Comparison of ENCODE assay signal across 15 cellular contexts in the genomic region with DNA sequence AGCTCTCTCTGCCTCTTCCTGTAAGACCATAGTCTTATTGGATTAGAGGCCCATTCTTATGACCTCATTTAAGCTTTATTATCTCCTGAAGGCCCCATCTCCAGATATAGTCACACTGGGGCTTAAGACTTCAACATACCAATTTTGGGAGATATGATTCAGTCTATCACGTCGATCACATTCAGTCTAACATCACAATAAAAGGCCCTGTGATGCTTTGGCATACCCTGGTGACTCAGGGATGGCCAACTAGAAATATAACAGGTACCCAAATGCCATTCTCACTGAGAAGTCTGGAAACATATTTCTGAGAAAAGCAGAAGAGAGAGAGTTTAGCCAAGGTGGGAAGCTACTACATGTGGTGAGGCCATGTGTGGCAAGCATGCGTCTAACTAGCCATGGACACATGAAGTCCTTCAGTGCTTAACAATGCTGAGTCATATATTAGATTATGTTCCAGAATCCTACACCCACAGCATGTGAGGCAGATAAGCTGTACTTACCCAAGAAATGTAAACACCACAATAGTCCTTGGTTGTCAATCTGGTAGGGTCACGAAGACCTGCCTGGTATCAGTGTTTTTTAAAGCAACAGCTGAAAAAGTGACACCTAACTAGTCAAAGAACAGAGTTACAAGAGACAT.
DNase-seq lines count a peak whose midpoint lies in the region; ATAC-seq and TF ChIP-seq lines count a peak whose summit lies in the region.
"Had no signal": no experiment of that assay in that cellular context is flagged by ENCODE, and none has a peak within 500 bp of the region (broad histone marks: within the 10 kb centered on the region; RNA-seq: fewer than 3 reads in every experiment).

No MANE protein-coding gene starts in this region.

- H3K27me3 ChIP-seq in cardiac muscle cell (no peaks in the 10 kb centered on the region), right atrium auricular region (no peaks in the 10 kb centered on the region), WERI-Rb-1 (ENCODE audit: insufficient read depth, low read depth, severe bottlenecking) (no peaks in the 10 kb centered on the region)

- H3K4me3 ChIP-seq in cardiac muscle cell, result no peak overlapping the region
- no peak overlapping the region for H3K4me3 ChIP-seq in right atrium auricular region
- H3K4me3 ChIP-seq in WERI-Rb-1 (ENCODE audit: low read depth, low read length), result no peak overlapping the region
- no peak overlapping the region for H3K4me3 ChIP-seq in foreskin fibroblast (ENCODE audit: low read depth in 1 of 2, low read length in 2 of 2)

- H3K27ac ChIP-seq in cardiac muscle cell (no peak overlapping the region), right atrium auricular region (no peak overlapping the region), WERI-Rb-1 (peak overlapping the region; percentile 74)

- in situ Hi-C loops in G401 (cut with HindIII; ENCODE audit: low sequenced_read_pairs), result no loop called here

- no peak overlapping the region for H3K27ac Mint-ChIP-seq in stimulated activated naive B cell treated with anti-CD40 and anti-IgM and Interleukin-4, amounts not matched to agents 10 μg/mL and 1 μg/mL and 100 μg/mL, for 72 hours
- H3K27ac Mint-ChIP-seq: B cell; stimulated activated memory B cell treated with anti-CD40 and anti-IgM and Interleukin-4, amounts not matched to agents 10 μg/mL and 1 μg/mL and 100 μg/mL, for 72 hours had no signal

- H3K36me3 Mint-ChIP-seq in stimulated activated naive B cell treated with anti-CD40 and anti-IgM and Interleukin-4, amounts not matched to agents 10 μg/mL and 1 μg/mL and 100 μg/mL, for 72 hours, result no peaks in the 10 kb centered on the region
- H3K36me3 Mint-ChIP-seq: stimulated activated memory B cell treated with anti-CD40 and anti-IgM and Interleukin-4, amounts not matched to agents 10 μg/mL and 1 μg/mL and 100 μg/mL, for 72 hours had no signal

- no peaks in the 10 kb centered on the region for H3K27me3 Mint-ChIP-seq in stimulated activated naive B cell treated with anti-CD40 and anti-IgM and Interleukin-4, amounts not matched to agents 10 μg/mL and 1 μg/mL and 100 μg/mL, for 72 hours
- H3K27me3 Mint-ChIP-seq: B cell; stimulated activated memory B cell treated with anti-CD40 and anti-IgM and Interleukin-4, amounts not matched to agents 10 μg/mL and 1 μg/mL and 100 μg/mL, for 72 hours had no signal

- peaks cover 5% of the 10 kb centered on the region for H3K4me1 ChIP-seq in cardiac muscle cell (ENCODE audit: low read depth)
- no peaks in the 10 kb centered on the region for H3K4me1 ChIP-seq in right atrium auricular region

- peaks cover 18 to 35% of the 10 kb centered on the region in 2 donors for H3K4me1 Mint-ChIP-seq in stimulated activated naive B cell treated with anti-CD40 and anti-IgM and Interleukin-4, amounts not matched to agents 10 μg/mL and 1 μg/mL and 100 μg/mL, for 72 hours

- no peaks in the 10 kb centered on the region for H3K9me3 Mint-ChIP-seq in stimulated activated naive B cell treated with anti-CD40 and anti-IgM and Interleukin-4, amounts not matched to agents 10 μg/mL and 1 μg/mL and 100 μg/mL, for 72 hours
- H3K9me3 Mint-ChIP-seq: stimulated activated memory B cell treated with anti-CD40 and anti-IgM and Interleukin-4, amounts not matched to agents 10 μg/mL and 1 μg/mL and 100 μg/mL, for 72 hours had no signal

- no peaks in the 10 kb centered on the region for H3K36me3 ChIP-seq in cardiac muscle cell
- H3K36me3 ChIP-seq in right atrium auricular region, result no peaks in the 10 kb centered on the region
- no peaks in the 10 kb centered on the region for H3K36me3 ChIP-seq in WERI-Rb-1

- H3K9me3 ChIP-seq in cardiac muscle cell (ENCODE audit: low read depth), result no peaks in the 10 kb centered on the region
- H3K9me3 ChIP-seq in right atrium auricular region, result no peaks in the 10 kb centered on the region
- H3K9me3 ChIP-seq in WERI-Rb-1 (ENCODE audit: severe bottlenecking), result no peaks in the 10 kb centered on the region

- H3K4me3 Mint-ChIP-seq in stimulated activated naive B cell treated with anti-CD40 and anti-IgM and Interleukin-4, amounts not matched to agents 10 μg/mL and 1 μg/mL and 100 μg/mL, for 72 hours, result no peak overlapping the region
- H3K4me3 Mint-ChIP-seq: B cell; stimulated activated memory B cell treated with anti-CD40 and anti-IgM and Interleukin-4, amounts not matched to agents 10 μg/mL and 1 μg/mL and 100 μg/mL, for 72 hours had no signal

- DNase-seq in cardiac muscle cell (ENCODE audit: low read depth in 1 of 2, low spot score in 1 of 2) (peak; percentile 9 to 92), right atrium auricular region (ENCODE audit: low spot score) (no peak), WERI-Rb-1 (no peak), foreskin fibroblast (peak; percentile 43 to 72), nucleus accumbens (lab: John Stamatoyannopoulos, UW) (no peak), G401 (ENCODE audit: low spot score) (no peak), GM10266 (ENCODE audit: extremely low spot score) (no peak)
- DNase-seq in stimulated activated naive B cell treated with anti-CD40 and anti-IgM and Interleukin-4, amounts not matched to agents 10 μg/mL and 1 μg/mL and 100 μg/mL, for 72 hours, result no peak
- DNase-seq: activated CD4-positive, alpha-beta T cell treated with anti-CD3 and anti-CD28 coated beads for 4 hours; cortex of kidney; glutamatergic neuron; NCI-H1417; stimulated activated CD4-positive, alpha-beta T cell treated with anti-CD3 and anti-CD28 coated beads, Interleukin-2, amount 100 ng/mL, for 24 hours had no signal

- peak; percentile 27 to 33 for ATAC-seq in stimulated activated naive B cell treated with anti-CD40 and anti-IgM and Interleukin-4, amounts not matched to agents 10 μg/mL and 1 μg/mL and 100 μg/mL, for 72 hours (replicated peaks)
- ATAC-seq: stimulated activated memory B cell treated with anti-CD40 and anti-IgM and Interleukin-4, amounts not matched to agents 10 μg/mL and 1 μg/mL and 100 μg/mL, for 72 hours had no signal

- TF ChIP-seq CTCF in cardiac muscle cell (IDR thresholded peaks at IDR 0.05; ENCODE audit: low read depth, low read length) (no peak), right atrium auricular region (IDR thresholded peaks at IDR 0.05) (no peak), WERI-Rb-1 (IDR thresholded peaks at IDR 0.05; ENCODE audit: low read depth, low read length) (no peak), foreskin fibroblast (IDR thresholded peaks at IDR 0.05; ENCODE audit: low read depth, low read length) (no peak), GM10266 (IDR thresholded peaks at IDR 0.05; ENCODE audit: control insufficient read depth, insufficient read depth, low read depth, missing control alignments) (no peak)

Comparison
In these comparisons a context has a peak if more than half of its experiments do, and no peak if none do; other contexts are left out.
1. DNase-seq: peak in cardiac muscle cell (2 of 2) and foreskin fibroblast (2 of 2); none in right atrium auricular region (single experiment), WERI-Rb-1 (single experiment), stimulated activated naive B cell treated with anti-CD40 and anti-IgM and Interleukin-4, amounts not matched to agents 10 μg/mL and 1 μg/mL and 100 μg/mL, for 72 hours (single experiment), nucleus accumbens (0 of 56), G401 (single experiment) and GM10266 (single experiment).